ENCODE assay signal across 1 cellular context in genomic region chr5:177491429-177491945, GRCh38.
TF ChIP-seq lines count a peak whose summit lies in the region.

No MANE protein-coding gene starts in this region.

TF ChIP-seq in HepG2, 621 proteins besides CTCF, POLR2A, EP300 and RAD21 (continued from another document):
- TF ChIP-seq CEBPG (CRISPR knock-in tag; IDR thresholded peaks at IDR 0.05), result no peak
- TF ChIP-seq TOPORS (CRISPR knock-in tag; IDR thresholded peaks at IDR 0.05), result no peak
- TF ChIP-seq ZNF326 (CRISPR knock-in tag; IDR thresholded peaks at IDR 0.05; ENCODE audit: borderline replicate concordance), result no peak
- TF ChIP-seq, protein P1, sequence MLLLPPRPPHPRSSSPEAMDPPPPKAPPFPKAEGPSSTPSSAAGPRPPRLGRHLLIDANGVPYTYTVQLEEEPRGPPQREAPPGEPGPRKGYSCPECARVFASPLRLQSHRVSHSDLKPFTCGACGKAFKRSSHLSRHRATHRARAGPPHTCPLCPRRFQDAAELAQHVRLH (CRISPR knock-in tag; IDR thresholded peaks at IDR 0.05; ENCODE audit: borderline replicate concordance, low read depth), result no peak
- TF ChIP-seq ZNF205 (CRISPR knock-in tag; IDR thresholded peaks at IDR 0.05), result no peak
- no peak for TF ChIP-seq EEA1 (CRISPR knock-in tag; IDR thresholded peaks at IDR 0.05; ENCODE audit: borderline replicate concordance)
- no peak for TF ChIP-seq TBP (CRISPR knock-in tag; IDR thresholded peaks at IDR 0.05)
- 0 out of 2 replicates have a peak, but pooled peaks have one; percentile 40 for TF ChIP-seq SALL1 (CRISPR knock-in tag; IDR thresholded peaks at IDR 0.05)
- TF ChIP-seq ZNF263 (CRISPR knock-in tag; IDR thresholded peaks at IDR 0.05), result no peak
- peak; percentile 50 for TF ChIP-seq ZNF574 (CRISPR knock-in tag; IDR thresholded peaks at IDR 0.05)
- no peak for TF ChIP-seq IRX3 (CRISPR knock-in tag; IDR thresholded peaks at IDR 0.05; ENCODE audit: borderline replicate concordance, low read depth)
- TF ChIP-seq ZNF878 (CRISPR knock-in tag; IDR thresholded peaks at IDR 0.05), result no peak
- no peak for TF ChIP-seq SALL2 (CRISPR knock-in tag; IDR thresholded peaks at IDR 0.05)
